Comparison of ENCODE assay signal across 28 cellular contexts in genomic region chr12:114735011-114735410, GRCh38. TPM values are rescaled to one million over a fixed set of nuclear protein-coding genes. Genes with fewer than 3 reads are reported as not detected.
"Had no signal": no experiment of that assay in that cellular context is flagged by ENCODE, and none has a peak within 500 bp of the region (broad histone marks: within the 10 kb centered on the region; RNA-seq: fewer than 3 reads in every experiment).

No MANE protein-coding gene starts in this region.

- FAIRE-seq: endothelial cell of umbilical vein, keratinocyte, pancreas had no signal

- DNase-seq: activated CD4-positive, alpha-beta T cell treated with anti-CD3 and anti-CD28 coated beads for 1 hour; activated CD4-positive, alpha-beta T cell treated with anti-CD3 and anti-CD28 coated beads, Interleukin-2, amount 50 U/mL, for 1 hour; activated CD8-positive, alpha-beta T cell treated with anti-CD3 and anti-CD28 coated beads for 36 hours; activated T-cell treated with anti-CD3 and anti-CD28 coated beads, Interleukin-2, amount 50 U/mL, for 4 hours; brain microvascular endothelial cell; effector memory CD8-positive, alpha-beta T cell; foreskin fibroblast; heart right ventricle; left cardiac atrium; left ventricle myocardium superior; sigmoid colon; stimulated activated CD4-positive, alpha-beta T cell treated with anti-CD3 and anti-CD28 coated beads, Interleukin-15, amount 100 ng/mL, for 24 hours; stimulated activated CD4-positive, alpha-beta T cell treated with anti-CD3 and anti-CD28 coated beads, Interleukin-2, amount 100 ng/mL, for 24 hours; stimulated activated naive B cell treated with anti-CD40 and anti-IgM and Interleukin-4, amounts not matched to agents 10 μg/mL and 1 μg/mL and 100 μg/mL, for 72 hours; stomach; T-helper 17 cell; T1000; tibial artery had no signal

- H3K9me3 Mint-ChIP-seq: activated CD8-positive, alpha-beta T cell treated with anti-CD3 and anti-CD28 coated beads for 36 hours; activated T-cell treated with anti-CD3 and anti-CD28 coated beads, Interleukin-2, amount 50 U/mL, for 4 hours; activated T-helper 2 cell treated with anti-CD3 and anti-CD28 coated beads, Interferon-gamma antibody, Interleukin-2, Interleukin-4, amounts not matched to agents 10 μg/mL and 5 μg/mL and 100 μg/mL, durations not matched to agents 14 hours and 24 hours and 36 hours; stimulated activated naive B cell treated with anti-CD40 and anti-IgM and Interleukin-4, amounts not matched to agents 10 μg/mL and 1 μg/mL and 100 μg/mL, for 72 hours had no signal

- H3K27ac ChIP-seq: ascending aorta, brain microvascular endothelial cell, coronary artery, heart right ventricle, pancreas, prostate gland, sigmoid colon, stomach, suprapubic skin, tibial artery had no signal

- H3K36me3 ChIP-seq: ascending aorta, brain microvascular endothelial cell, heart right ventricle, pancreas, prostate gland, sigmoid colon, stomach, suprapubic skin, tibial artery had no signal

- H3K27me3 ChIP-seq: ascending aorta had no signal

- H3K4me3 ChIP-seq: ascending aorta, coronary artery, heart right ventricle, pancreas, prostate gland, sigmoid colon, stomach, suprapubic skin, tibial artery had no signal

- H3K27ac Mint-ChIP-seq: activated CD8-positive, alpha-beta T cell treated with anti-CD3 and anti-CD28 coated beads for 36 hours; activated naive CD8-positive, alpha-beta T cell; activated T-helper 2 cell treated with anti-CD3 and anti-CD28 coated beads, Interferon-gamma antibody, Interleukin-2, Interleukin-4, amounts not matched to agents 10 μg/mL and 5 μg/mL and 100 μg/mL, durations not matched to agents 14 hours and 24 hours and 36 hours; effector memory CD8-positive, alpha-beta T cell; nephron; stimulated activated naive B cell treated with anti-CD40 and anti-IgM and Interleukin-4, amounts not matched to agents 10 μg/mL and 1 μg/mL and 100 μg/mL, for 72 hours; T-helper 17 cell had no signal

- H3K36me3 Mint-ChIP-seq: activated naive CD8-positive, alpha-beta T cell; stimulated activated naive B cell treated with anti-CD40 and anti-IgM and Interleukin-4, amounts not matched to agents 10 μg/mL and 1 μg/mL and 100 μg/mL, for 72 hours had no signal

- H3K4me1 Mint-ChIP-seq: stimulated activated naive B cell treated with anti-CD40 and anti-IgM and Interleukin-4, amounts not matched to agents 10 μg/mL and 1 μg/mL and 100 μg/mL, for 72 hours; T-helper 17 cell had no signal

- H3K4me1 ChIP-seq: ascending aorta, pancreas had no signal

- H3K9me3 ChIP-seq: ascending aorta, heart right ventricle, pancreas, prostate gland, sigmoid colon, stomach, suprapubic skin had no signal

- ATAC-seq: activated CD8-positive, alpha-beta T cell treated with anti-CD3 and anti-CD28 coated beads for 36 hours; activated T-cell treated with anti-CD3 and anti-CD28 coated beads, Interleukin-2, amount 50 U/mL, for 4 hours; effector memory CD8-positive, alpha-beta T cell; heart right ventricle; left cardiac atrium; left ventricle myocardium superior; stimulated activated naive B cell treated with anti-CD40 and anti-IgM and Interleukin-4, amounts not matched to agents 10 μg/mL and 1 μg/mL and 100 μg/mL, for 72 hours; T-helper 17 cell had no signal

- H3K4me3 Mint-ChIP-seq: activated CD8-positive, alpha-beta T cell treated with anti-CD3 and anti-CD28 coated beads for 36 hours; activated naive CD8-positive, alpha-beta T cell; activated T-cell treated with anti-CD3 and anti-CD28 coated beads, Interleukin-2, amount 50 U/mL, for 4 hours; effector memory CD8-positive, alpha-beta T cell; nephron; stimulated activated naive B cell treated with anti-CD40 and anti-IgM and Interleukin-4, amounts not matched to agents 10 μg/mL and 1 μg/mL and 100 μg/mL, for 72 hours; T-helper 17 cell had no signal

RNA-seq across cellular contexts. Expression of gene TBX3, which starts 51.0 kb away (rescaled TPM):
- total RNA-seq: activated CD8-positive, alpha-beta T cell treated with anti-CD3 and anti-CD28 coated beads for 36 hours; activated T-helper 2 cell treated with anti-CD3 and anti-CD28 coated beads, Interferon-gamma antibody, Interleukin-2, Interleukin-4, amounts not matched to agents 10 μg/mL and 5 μg/mL and 100 μg/mL, durations not matched to agents 14 hours and 24 hours and 36 hours had no signal
